In genomic region chr2:144715992-144716391, GRCh38 we compare ENCODE assay signal across 10 cellular contexts.
"Had no signal": no experiment of that assay in that cellular context is flagged by ENCODE, and none has a peak within 500 bp of the region (broad histone marks: within the 10 kb centered on the region; RNA-seq: fewer than 3 reads in every experiment).

No MANE protein-coding gene starts in this region.

- H3K4me3 Mint-ChIP-seq: HFFc6 had no signal

- H3K4me1 ChIP-seq: HAP-1 had no signal

- H3K4me2 ChIP-seq: KMS-11 had no signal

- DNase-seq: GM23248, GOT3, H7, HFFc6, IMR-90, KBM-7 had no signal

- H2AFZ ChIP-seq: GM23248 had no signal

- H3K4me3 ChIP-seq: GM23248, HAP-1 had no signal

- H3K27ac ChIP-seq: GM23248, HL-60, KMS-11 had no signal

- H3K9ac ChIP-seq: GM23248, KMS-11 had no signal

- H3K36me3 ChIP-seq: HAP-1 had no signal

- H3K27ac Mint-ChIP-seq: HFFc6 had no signal

- ATAC-seq: HCT116 had no signal
